In the genomic region with DNA sequence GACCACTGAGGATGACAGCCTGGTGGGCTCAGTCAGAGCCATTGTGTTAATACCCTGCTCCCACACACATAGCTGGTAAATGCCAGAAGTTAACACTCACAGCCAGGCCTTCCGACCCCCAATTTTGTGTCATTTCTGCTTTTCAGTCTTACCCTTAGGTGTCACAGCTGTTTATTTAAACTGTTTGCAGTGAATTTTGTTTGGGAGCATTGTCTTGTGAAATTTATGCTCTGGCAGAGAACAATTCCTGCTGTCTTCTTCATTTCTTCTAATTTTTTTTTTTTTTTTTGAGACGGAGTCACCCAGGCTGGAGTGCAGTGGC, we compare ENCODE assay signal across 1 cellular context.
A peak's percentile ranks its signal among the peaks of the same experiment; 100 is the strongest.
TF ChIP-seq lines count a peak whose summit lies in the region.

No MANE protein-coding gene starts in this region.

TF ChIP-seq in GM12878, 131 proteins besides CTCF, POLR2A, EP300 and RAD21 (continued from another document):
- TF ChIP-seq, protein P1, sequence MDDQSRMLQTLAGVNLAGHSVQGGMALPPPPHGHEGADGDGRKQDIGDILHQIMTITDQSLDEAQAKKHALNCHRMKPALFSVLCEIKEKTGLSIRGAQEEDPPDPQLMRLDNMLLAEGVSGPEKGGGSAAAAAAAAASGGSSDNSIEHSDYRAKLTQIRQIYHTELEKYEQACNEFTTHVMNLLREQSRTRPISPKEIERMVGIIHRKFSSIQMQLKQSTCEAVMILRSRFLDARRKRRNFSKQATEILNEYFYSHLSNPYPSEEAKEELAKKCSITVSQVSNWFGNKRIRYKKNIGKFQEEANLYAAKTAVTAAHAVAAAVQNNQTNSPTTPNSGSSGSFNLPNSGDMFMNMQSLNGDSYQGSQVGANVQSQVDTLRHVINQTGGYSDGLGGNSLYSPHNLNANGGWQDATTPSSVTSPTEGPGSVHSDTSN (IDR thresholded peaks at IDR 0.05; ENCODE audit: insufficient replicate concordance, low read depth, low read length), result peak; percentile 15
- TF ChIP-seq RUNX3 (IDR thresholded peaks at IDR 0.05; ENCODE audit: low read length) (no peak; the same call in 1 of the 2 replicates), SPI1 (IDR thresholded peaks at IDR 0.05; ENCODE audit: borderline replicate concordance, insufficient read depth, low read depth, low read length) (peak; percentile 75), NRF1 (conservative IDR thresholded peaks at IDR 0.05; ENCODE audit: low read depth, low read length) (no peak), CHD2 (IDR thresholded peaks at IDR 0.05; ENCODE audit: borderline replicate concordance, low read depth, low read length) (peak; percentile 33; the same call in 1 of the 2 replicates), NR2F1 (conservative IDR thresholded peaks at IDR 0.05) (0 out of 2 replicates have a peak, but pooled peaks have one; percentile 34), IKZF2 (IDR thresholded peaks at IDR 0.05) (peak in 1 of 2 experiments; percentile 17; a peak in 1 of 4 replicates), NFIC (IDR thresholded peaks at IDR 0.05; ENCODE audit: low read depth, low read length) (no peak), BCL11A (IDR thresholded peaks at IDR 0.05; ENCODE audit: low read depth, low read length) (peak; percentile 13; the same call in 1 of the 2 replicates), ZNF687 (IDR thresholded peaks at IDR 0.05) (0 out of 2 replicates have a peak, but pooled peaks have one; percentile 2), MXI1 (IDR thresholded peaks at IDR 0.05; ENCODE audit: low read depth, low read length) (no peak)
TF ChIP-seq in GM12878: peak in this region for 8.
